ENCODE assay signal across 26 cellular contexts in genomic region chrX:13103111-13103913, GRCh38. TPM values are rescaled to one million over a fixed set of nuclear protein-coding genes. Genes with fewer than 3 reads are reported as not detected.
DNase-seq lines count a peak whose midpoint lies in the region; ATAC-seq and TF ChIP-seq lines count a peak whose summit lies in the region.
"Had no signal": no experiment of that assay in that cellular context is flagged by ENCODE, and none has a peak within 500 bp of the region (broad histone marks: within the 10 kb centered on the region; RNA-seq: fewer than 3 reads in every experiment).

No MANE protein-coding gene starts in this region.

- ATAC-seq in SK-N-SH treated with all-trans-retinoic acid at 6 μM for 48 hours = no peak
- no peak for ATAC-seq in activated T-helper 17 cell treated with anti-CD3 and anti-CD28 coated beads, Interleukin-2, amount 50 U/mL, for 72 hours (replicated peaks)
- ATAC-seq: activated T-cell treated with anti-CD3 and anti-CD28 coated beads, Interleukin-2, amount 50 U/mL, for 72 hours; WTC11 had no signal

- H3K9me2 ChIP-seq in SK-N-SH = no peaks in the 10 kb centered on the region

- H3K4me1 ChIP-seq in SK-N-SH (ENCODE audit: control insufficient read depth in 1 of 2, insufficient read depth in 2 of 2, low read depth in 1 of 2, low read length in 1 of 2) = peaks cover 0 to 20% of the 10 kb centered on the region in 2 experiments; a peak in 2 of 4 replicates
- H3K4me1 ChIP-seq in smooth muscle cell (ENCODE audit: low read depth) = peaks cover 19% of the 10 kb centered on the region
- H3K4me1 ChIP-seq in BE2C = no peaks in the 10 kb centered on the region
- H3K4me1 ChIP-seq: BLaER1 had no signal

- H3K36me3 Mint-ChIP-seq in activated T-helper 17 cell treated with anti-CD3 and anti-CD28 coated beads, Interleukin-2, amount 50 U/mL, for 72 hours (ENCODE audit: low read depth) = no peaks in the 10 kb centered on the region
- H3K36me3 Mint-ChIP-seq: IgD-negative memory B cell had no signal

- H2AFZ ChIP-seq in SK-N-SH (ENCODE audit: low read depth) (no peak overlapping the region), smooth muscle cell (ENCODE audit: low read depth) (no peak overlapping the region)

- H3K4me2 ChIP-seq in SK-N-SH (no peak overlapping the region), smooth muscle cell (peak overlapping the region; percentile 19)
- H3K4me2 ChIP-seq: BLaER1 had no signal

- DNase-seq in SK-N-SH (no peak), fibroblast of mammary gland (ENCODE audit: low read depth) (peak; percentile 57), smooth muscle cell (lab: John Stamatoyannopoulos, UW; ENCODE audit: unreplicated experiment) (no peak), hypothalamus (lab: John Stamatoyannopoulos, UW) (no peak), AG20443 (ENCODE audit: low spot score) (no peak), BE2C (no peak)
- DNase-seq: activated naive CD8-positive, alpha-beta T cell treated with anti-CD3 and anti-CD28 coated beads for 36 hours; activated T-cell treated with anti-CD3 and anti-CD28 coated beads, Interleukin-2, amount 50 U/mL, for 72 hours; GOT3; hippocampal formation; kidney glomerular epithelial cell; MV-4-11; NCI-H2029; SIG-M5; testis had no signal

- H4K20me1 ChIP-seq in SK-N-SH (ENCODE audit: insufficient read depth) (no peaks in the 10 kb centered on the region), smooth muscle cell (ENCODE audit: low read depth) (no peaks in the 10 kb centered on the region)
- H4K20me1 ChIP-seq: BLaER1 had no signal

- WGBS in SK-N-SH (ENCODE audit: low lambda C conversion rate) = 55% methylated on average over 7 of the region's 7 CpGs
- WGBS in smooth muscle cell (ENCODE audit: low lambda C conversion rate) = 86% methylated on average over 7 of the region's 7 CpGs

- no peak for TF ChIP-seq EP300 in SK-N-SH (IDR thresholded peaks at IDR 0.05; ENCODE audit: borderline replicate concordance in 1 of 2, low read depth in 1 of 2, low read length in 1 of 2)

- H3F3A ChIP-seq in SK-N-SH (replicated peaks; ENCODE audit: insufficient read depth) (peaks cover 11% of the 10 kb centered on the region), smooth muscle cell (ENCODE audit: low read depth) (no peaks in the 10 kb centered on the region)

- H3K27me3 ChIP-seq in SK-N-SH (ENCODE audit: insufficient read depth) = no peaks in the 10 kb centered on the region
- no peaks in the 10 kb centered on the region for H3K27me3 ChIP-seq in smooth muscle cell (ENCODE audit: low read depth)
- H3K27me3 ChIP-seq in BE2C = no peaks in the 10 kb centered on the region
- H3K27me3 ChIP-seq: BLaER1, neutrophil, testis had no signal

- H3K27me3 Mint-ChIP-seq in activated T-helper 17 cell treated with anti-CD3 and anti-CD28 coated beads, Interleukin-2, amount 50 U/mL, for 72 hours = no peaks in the 10 kb centered on the region
- H3K27me3 Mint-ChIP-seq: activated naive CD8-positive, alpha-beta T cell treated with anti-CD3 and anti-CD28 coated beads for 36 hours had no signal

- POLR2A ChIA-PET in SK-N-SH (lab: Yijun Ruan, JAX) = no interaction called here

- peaks cover 30% of the 10 kb centered on the region for H3K4me1 Mint-ChIP-seq in activated T-helper 17 cell treated with anti-CD3 and anti-CD28 coated beads, Interleukin-2, amount 50 U/mL, for 72 hours

- peak overlapping the region; percentile 26 for H3K27ac Mint-ChIP-seq in activated T-helper 17 cell treated with anti-CD3 and anti-CD28 coated beads, Interleukin-2, amount 50 U/mL, for 72 hours
- H3K27ac Mint-ChIP-seq: activated naive CD8-positive, alpha-beta T cell treated with anti-CD3 and anti-CD28 coated beads for 36 hours; activated T-cell treated with anti-CD3 and anti-CD28 coated beads, Interleukin-2, amount 50 U/mL, for 72 hours; WTC11 had no signal

- TF ChIP-seq RAD21 in SK-N-SH (IDR thresholded peaks at IDR 0.05; ENCODE audit: low read length) = no peak

- H3K4me3 Mint-ChIP-seq in activated T-helper 17 cell treated with anti-CD3 and anti-CD28 coated beads, Interleukin-2, amount 50 U/mL, for 72 hours = peak overlapping the region; percentile 33
- H3K4me3 Mint-ChIP-seq: activated naive CD8-positive, alpha-beta T cell treated with anti-CD3 and anti-CD28 coated beads for 36 hours; WTC11 had no signal

- H3K27ac ChIP-seq in SK-N-SH (ENCODE audit: low read depth in 2 of 2, low read length in 1 of 2) = peak overlapping the region; percentile 72 to 89; a peak in 3 of 4 replicates
- peak overlapping the region; percentile 57 for H3K27ac ChIP-seq in smooth muscle cell (ENCODE audit: low read depth)
- H3K27ac ChIP-seq: 22Rv1, BLaER1, neutrophil had no signal

- H3K4me3 ChIP-seq in SK-N-SH (ENCODE audit: low read depth in 2 of 2, low read length in 1 of 2) (no peak overlapping the region), fibroblast of mammary gland (ENCODE audit: control insufficient read depth, low read depth, low read length) (no peak overlapping the region), smooth muscle cell (no peak overlapping the region), BE2C (ENCODE audit: low read depth, low read length) (no peak overlapping the region)
- H3K4me3 ChIP-seq: BLaER1, testis had no signal

- H3K9me3 Mint-ChIP-seq in activated T-helper 17 cell treated with anti-CD3 and anti-CD28 coated beads, Interleukin-2, amount 50 U/mL, for 72 hours = no peaks in the 10 kb centered on the region
- H3K9me3 Mint-ChIP-seq: activated naive CD8-positive, alpha-beta T cell treated with anti-CD3 and anti-CD28 coated beads for 36 hours; IgD-negative memory B cell had no signal

- TF ChIP-seq CTCF in SK-N-SH (IDR thresholded peaks at IDR 0.05) (no peak), fibroblast of mammary gland (conservative IDR thresholded peaks at IDR 0.05; ENCODE audit: control insufficient read depth, insufficient read depth, low read depth, low read length) (no peak), smooth muscle cell (IDR thresholded peaks at IDR 0.05; ENCODE audit: borderline replicate concordance, insufficient read depth, poor library complexity, severe bottlenecking) (no peak), BE2C (IDR thresholded peaks at IDR 0.05; ENCODE audit: low read depth, low read length) (no peak)

- H3K9ac ChIP-seq in SK-N-SH (no peak overlapping the region), smooth muscle cell (ENCODE audit: low read depth) (no peak overlapping the region)
- H3K9ac ChIP-seq: BLaER1 had no signal

- H3K79me2 ChIP-seq in SK-N-SH (ENCODE audit: insufficient read depth) (no peaks in the 10 kb centered on the region), smooth muscle cell (ENCODE audit: low read depth) (no peaks in the 10 kb centered on the region)

- no peaks in the 10 kb centered on the region for H3K36me3 ChIP-seq in SK-N-SH (replicated peaks in 1 of 2; ENCODE audit: control insufficient read depth in 1 of 2, insufficient read depth in 2 of 2, low read length in 1 of 2)
- no peaks in the 10 kb centered on the region for H3K36me3 ChIP-seq in smooth muscle cell (ENCODE audit: low read depth)
- no peaks in the 10 kb centered on the region for H3K36me3 ChIP-seq in BE2C
- H3K36me3 ChIP-seq: BLaER1, neutrophil had no signal

- CTCF ChIA-PET in SK-N-SH (lab: Yijun Ruan, JAX) = no interaction called here

- H3K9me3 ChIP-seq in SK-N-SH = no peaks in the 10 kb centered on the region
- H3K9me3 ChIP-seq in smooth muscle cell (replicated peaks; ENCODE audit: low read depth) = no peaks in the 10 kb centered on the region
- H3K9me3 ChIP-seq in BE2C = no peaks in the 10 kb centered on the region
- H3K9me3 ChIP-seq: BLaER1, neutrophil, testis had no signal

TF ChIP-seq in SK-N-SH, 30 proteins besides CTCF, POLR2A, EP300 and RAD21 (continues in another document):
- no peak for TF ChIP-seq GABPA (IDR thresholded peaks at IDR 0.05; ENCODE audit: low read depth)
- TF ChIP-seq MAX (IDR thresholded peaks at IDR 0.05; ENCODE audit: low read depth) = no peak
- no peak for TF ChIP-seq SIN3A (IDR thresholded peaks at IDR 0.05; ENCODE audit: borderline replicate concordance, low read depth, low read length)
- no peak for TF ChIP-seq SMC3 (IDR thresholded peaks at IDR 0.05; ENCODE audit: low read depth, low read length)
- no peak for TF ChIP-seq GATA2 (CRISPR knock-in tag; IDR thresholded peaks at IDR 0.05)
- TF ChIP-seq FOXM1 (IDR thresholded peaks at IDR 0.05; ENCODE audit: low read depth) = no peak
- no peak for TF ChIP-seq MEF2A (IDR thresholded peaks at IDR 0.05; ENCODE audit: borderline replicate concordance, low read depth)
- TF ChIP-seq FOXJ3 (CRISPR knock-in tag; IDR thresholded peaks at IDR 0.05) = no peak
- TF ChIP-seq MXI1 (IDR thresholded peaks at IDR 0.05; ENCODE audit: low read depth, low read length) = no peak
- no peak for TF ChIP-seq FOSL2 (IDR thresholded peaks at IDR 0.05; ENCODE audit: borderline replicate concordance, low read depth)
- TF ChIP-seq NFIC (IDR thresholded peaks at IDR 0.05; ENCODE audit: borderline replicate concordance) = no peak

TF ChIP-seq in SK-N-SH treated with all-trans-retinoic acid at 6 μM for 48 hours, 23 proteins besides CTCF, POLR2A, EP300 and RAD21:
- TF ChIP-seq ZNF565 (CRISPR knock-in tag; conservative IDR thresholded peaks at IDR 0.05; ENCODE audit: low read depth) (no peak), PPARA (CRISPR knock-in tag; IDR thresholded peaks at IDR 0.05; ENCODE audit: borderline replicate concordance) (no peak), POU6F1 (CRISPR knock-in tag; IDR thresholded peaks at IDR 0.05; ENCODE audit: borderline replicate concordance, low read depth) (no peak), TCF4 (CRISPR knock-in tag; IDR thresholded peaks at IDR 0.05; ENCODE audit: borderline replicate concordance) (no peak), ZNF8 (CRISPR knock-in tag; IDR thresholded peaks at IDR 0.05) (no peak), ARNTL (CRISPR knock-in tag; IDR thresholded peaks at IDR 0.05; ENCODE audit: borderline replicate concordance, low read depth) (no peak)

RNA-seq across cellular contexts. Expression of gene FAM9C, which starts 58.9 kb away (rescaled TPM):
- polyA plus RNA-seq in SK-N-SH (2012; rRNA removed) (1.9 and 2.6 TPM in 2 replicates), smooth muscle cell (not detected in 2 replicates)
- polyA plus RNA-seq in SK-N-SH (2012; cell fraction: cytosol; rRNA removed) = 2.4 and 2.5 TPM in 2 replicates
- 3.1 and 6.2 TPM in 2 replicates for polyA plus RNA-seq in SK-N-SH (2012; cell fraction: nucleus; rRNA removed)
- under 1 TPM in 1 of 2 donors, not detected in 1; 0.21 TPM for total RNA-seq in activated T-helper 17 cell treated with anti-CD3 and anti-CD28 coated beads, Interleukin-2, amount 50 U/mL, for 72 hours
- total RNA-seq in smooth muscle cell = not detected in 2 replicates
- polyA plus RNA-seq in BE2C (2012; ENCODE audit: insufficient read depth, insufficient read length, low read depth) = not detected
- total RNA-seq: activated naive CD8-positive, alpha-beta T cell treated with anti-CD3 and anti-CD28 coated beads for 36 hours; mononuclear cell; NCI-H460; renal cortical epithelial cell; T-helper 2 cell treated with Interferon-gamma antibody and Interleukin-4, amounts not matched to agents 100 ng/mL and 5 ng/mL, for 36 hours had no signal
- polyA plus RNA-seq: IgD-negative memory B cell had no signal
